Comparison of ENCODE assay signal across 26 cellular contexts in genomic region chr4:128267745-128268144, GRCh38.
"Had no signal": no experiment of that assay in that cellular context is flagged by ENCODE, and none has a peak within 500 bp of the region (broad histone marks: within the 10 kb centered on the region; RNA-seq: fewer than 3 reads in every experiment).

No MANE protein-coding gene starts in this region.

- H3K4me3 Mint-ChIP-seq: activated CD4-positive, alpha-beta T cell treated with anti-CD3 and anti-CD28 coated beads for 36 hours; activated CD8-positive, alpha-beta T cell treated with anti-CD3 and anti-CD28 coated beads for 36 hours; activated naive CD8-positive, alpha-beta T cell treated with anti-CD3 and anti-CD28 coated beads, Interleukin-2, amount 10 ng/mL, durations not matched to agents 7 days and 5 days; T-cell had no signal

- H3K27ac Mint-ChIP-seq: activated CD4-positive, alpha-beta T cell treated with anti-CD3 and anti-CD28 coated beads for 36 hours; activated CD8-positive, alpha-beta T cell treated with anti-CD3 and anti-CD28 coated beads for 36 hours; activated naive CD8-positive, alpha-beta T cell treated with anti-CD3 and anti-CD28 coated beads, Interleukin-2, amount 10 ng/mL, durations not matched to agents 7 days and 5 days; T-cell had no signal

- H3K4me1 ChIP-seq: adrenal gland, breast epithelium had no signal

- H3K4me1 Mint-ChIP-seq: activated CD4-positive, alpha-beta T cell treated with anti-CD3 and anti-CD28 coated beads for 36 hours; activated naive CD8-positive, alpha-beta T cell treated with anti-CD3 and anti-CD28 coated beads, Interleukin-2, amount 10 ng/mL, durations not matched to agents 7 days and 5 days had no signal

- H3K27me3 ChIP-seq: adrenal gland, breast epithelium had no signal

- H3K4me3 ChIP-seq: adrenal gland, breast epithelium, SK-N-MC had no signal

- H3K27me3 Mint-ChIP-seq: activated CD4-positive, alpha-beta T cell treated with anti-CD3 and anti-CD28 coated beads for 36 hours; T-cell had no signal

- H3K36me3 ChIP-seq: breast epithelium had no signal

- H3K27ac ChIP-seq: adrenal gland, breast epithelium, SK-N-MC, WERI-Rb-1 had no signal

- DNase-seq: activated CD4-positive, alpha-beta T cell treated with anti-CD3 and anti-CD28 coated beads for 36 hours; activated CD8-positive, alpha-beta memory T cell treated with anti-CD3 and anti-CD28 coated beads, Interleukin-2, amount 50 U/mL, for 4 hours; activated CD8-positive, alpha-beta T cell treated with anti-CD3 and anti-CD28 coated beads for 36 hours; activated naive CD4-positive, alpha-beta T cell treated with anti-CD3 and anti-CD28 coated beads, Interleukin-2, amount 50 U/mL, for 16 hours; activated naive CD8-positive, alpha-beta T cell treated with anti-CD3 and anti-CD28 coated beads, Interleukin-2, amount 10 ng/mL, durations not matched to agents 7 days and 5 days; adrenal gland; anterior cingulate cortex; caudate nucleus; MM.1S; NCI-H1105; NCI-H1436; NCI-H187; NCI-H2081; NCI-H2171; NCI-H226; NCI-H526; NCI-H774; NK-92 treated with Interleukin-12 subunit alpha and Interleukin-12 subunit beta, amount 100 ng/mL, for 24 hours; OCI-M1; RPMI8226; T-cell; T-helper 2 cell; T1000; WERI-Rb-1 had no signal
